In genomic region chr3:6079518-6080179, GRCh38 we compare ENCODE assay signal across 19 cellular contexts.
DNase-seq lines count a peak whose midpoint lies in the region; ATAC-seq, FAIRE-seq and TF ChIP-seq lines count a peak whose summit lies in the region.
"Had no signal": no experiment of that assay in that cellular context is flagged by ENCODE, and none has a peak within 500 bp of the region (broad histone marks: within the 10 kb centered on the region; RNA-seq: fewer than 3 reads in every experiment).

No MANE protein-coding gene starts in this region.

- WGBS in pancreas, 2 donors = 21 to 22% methylated on average over 6 of the region's 6 CpGs

- no peak for DNase-seq in pancreas
- DNase-seq: AML-193; Caco-2; Calu3; CD4-positive, alpha-beta T cell; CD8-positive, alpha-beta T cell; DMS79 treated with DMSO at 0.1 percent for 48 hours; GF-D8 had no signal

- H3K4me3 ChIP-seq in pancreas = peak overlapping the region in 2 of 4 donors; percentile 17 to 31
- H3K4me3 ChIP-seq: A549; BLaER1 treated with 17β-estradiol and CSF1 and Interleukin-3, amounts not matched to agents 10 nM and 100 nM had no signal

- TF ChIP-seq CTCF in VCaP (conservative IDR thresholded peaks at IDR 0.05) = no peak
- TF ChIP-seq CTCF in pancreas (IDR thresholded peaks at IDR 0.05) = no peak

- peaks cover 0 to 4% (median 3%) of the 10 kb centered on the region in 3 donors for H3K4me1 ChIP-seq in pancreas
- H3K4me1 ChIP-seq: A549; BLaER1 treated with 17β-estradiol and CSF1 and Interleukin-3, amounts not matched to agents 10 nM and 100 nM had no signal

- intact Hi-C loops in pancreas (cut with DNase I) = no loop called here

- peak overlapping the region; percentile 66 for H3K27ac ChIP-seq in VCaP
- no peak overlapping the region for H3K27ac ChIP-seq in pancreas
- H3K27ac ChIP-seq: 22Rv1; A549; BLaER1 treated with 17β-estradiol and CSF1 and Interleukin-3, amounts not matched to agents 10 nM and 100 nM; C4-2B had no signal

- FAIRE-seq in endometrium (lab: Jason Lieb, UNC) (peak; percentile 70), pancreas (lab: Jason Lieb, UNC) (no peak)
- FAIRE-seq: A549, D721Med, G401.6, GM12891 had no signal

- H3K9me3 ChIP-seq in pancreas = no peaks in the 10 kb centered on the region
- H3K9me3 ChIP-seq: A549; BLaER1 treated with 17β-estradiol and CSF1 and Interleukin-3, amounts not matched to agents 10 nM and 100 nM; Caco-2 had no signal

- H3K27me3 ChIP-seq in pancreas = no peaks in the 10 kb centered on the region
- H3K27me3 ChIP-seq: BLaER1 treated with 17β-estradiol and CSF1 and Interleukin-3, amounts not matched to agents 10 nM and 100 nM had no signal

- H3K36me3 ChIP-seq in pancreas = no peaks in the 10 kb centered on the region
- H3K36me3 ChIP-seq: BLaER1 treated with 17β-estradiol and CSF1 and Interleukin-3, amounts not matched to agents 10 nM and 100 nM had no signal

- ATAC-seq in pancreas (peak; percentile 31 to 59 (median 46)), HG02973 (IDR thresholded peaks at IDR 0.05; ENCODE audit: unreplicated experiment) (no peak), HG03135 (IDR thresholded peaks at IDR 0.05; ENCODE audit: unreplicated experiment) (no peak)
- ATAC-seq: A549; CD8-positive, alpha-beta T cell had no signal

Comparison
In these comparisons a context has a peak if more than half of its experiments do, and no peak if none do; other contexts are left out.
1. ATAC-seq: peak in pancreas (4 of 4); none in HG02973 (single experiment) and HG03135 (single experiment).